16 cellular contexts compared by ENCODE assay signal in genomic region chr5:15026506-15026905, GRCh38.
DNase-seq lines count a peak whose midpoint lies in the region; ATAC-seq, FAIRE-seq and TF ChIP-seq lines count a peak whose summit lies in the region.
"Had no signal": no experiment of that assay in that cellular context is flagged by ENCODE, and none has a peak within 500 bp of the region (broad histone marks: within the 10 kb centered on the region; RNA-seq: fewer than 3 reads in every experiment).

No MANE protein-coding gene starts in this region.

- H3K9ac ChIP-seq in astrocyte (ENCODE audit: low read length) = no peak overlapping the region
- no peak overlapping the region for H3K9ac ChIP-seq in neural cell (ENCODE audit: low read length)

- ATAC-seq in psoas muscle = no peak
- ATAC-seq: K562 had no signal

- H3K27me3 ChIP-seq in astrocyte (ENCODE audit: insufficient read depth, low read length) (no peaks in the 10 kb centered on the region), neural cell (ENCODE audit: insufficient read depth, low read depth, low read length) (no peaks in the 10 kb centered on the region), psoas muscle (ENCODE audit: insufficient read depth in 3 of 3, low read length in 2 of 3) (peaks cover 0 to 7% (median 0%) of the 10 kb centered on the region in 3 donors), BE2C (no peaks in the 10 kb centered on the region; the same call in 1 of the 2 replicates)

- H3K4me1 Mint-ChIP-seq in HFFc6 (ENCODE audit: low read depth) (peaks cover 51% of the 10 kb centered on the region), astrocyte (ENCODE audit: low read depth, unreplicated experiment) (peaks cover 39% of the 10 kb centered on the region)
- H3K4me1 Mint-ChIP-seq: CD14-positive monocyte had no signal

- in situ Hi-C loops in KBM-7 (cut with MboI; ENCODE audit: low pct_unique_long_range_greater_than_20kb, low sequenced_read_pairs) = no loop called here

- H3K9me2 ChIP-seq in neural cell (ENCODE audit: insufficient read depth, low read length) = no peaks in the 10 kb centered on the region

- peak overlapping the region; percentile 38 for H3K27ac ChIP-seq in astrocyte (ENCODE audit: low read depth, low read length)
- H3K27ac ChIP-seq in neural cell (ENCODE audit: low read length) = no peak overlapping the region
- H3K27ac ChIP-seq in psoas muscle = no peak overlapping the region

- H3K36me3 Mint-ChIP-seq in HFFc6 (ENCODE audit: low read depth) (peaks cover 14% of the 10 kb centered on the region; the same call in 1 of the 2 replicates), astrocyte (ENCODE audit: low read depth, unreplicated experiment) (no peaks in the 10 kb centered on the region)
- H3K36me3 Mint-ChIP-seq: CD14-positive monocyte had no signal

- peaks cover 14% of the 10 kb centered on the region for H3K27me3 Mint-ChIP-seq in HFFc6 (ENCODE audit: insufficient read depth)
- no peaks in the 10 kb centered on the region for H3K27me3 Mint-ChIP-seq in astrocyte (ENCODE audit: low read depth, unreplicated experiment)

- no peaks in the 10 kb centered on the region for H3F3A ChIP-seq in neural cell (ENCODE audit: insufficient read depth, low read length, poor library complexity, severe bottlenecking)

- H3K4me2 ChIP-seq in astrocyte (ENCODE audit: low read length) (peak overlapping the region; percentile 63), neural cell (ENCODE audit: low read length) (no peak overlapping the region)

- H4K20me1 ChIP-seq in astrocyte (ENCODE audit: insufficient read depth, low read length) (no peaks in the 10 kb centered on the region), neural cell (ENCODE audit: insufficient read depth) (no peaks in the 10 kb centered on the region)

- no peak for TF ChIP-seq CTCF in HFFc6 (IDR thresholded peaks at IDR 0.05)
- TF ChIP-seq CTCF in astrocyte (IDR thresholded peaks at IDR 0.05; ENCODE audit: insufficient read depth, low read depth, low read length) = no peak
- no peak for TF ChIP-seq CTCF in neural cell (IDR thresholded peaks at IDR 0.05; ENCODE audit: poor library complexity, severe bottlenecking)
- TF ChIP-seq CTCF in psoas muscle (IDR thresholded peaks at IDR 0.05) = no peak
- no peak for TF ChIP-seq CTCF in BE2C (IDR thresholded peaks at IDR 0.05; ENCODE audit: low read depth, low read length)

- no peak for TF ChIP-seq RAD21 in neural cell (conservative IDR thresholded peaks at IDR 0.05)

- intact Hi-C loops in psoas muscle (cut with DNase I) = no loop called here

- no peak for TF ChIP-seq EP300 in neural cell (conservative IDR thresholded peaks at IDR 0.05; ENCODE audit: poor library complexity, severe bottlenecking)

- H3K27ac Mint-ChIP-seq in HFFc6 (no peak overlapping the region), astrocyte (ENCODE audit: unreplicated experiment) (no peak overlapping the region)
- H3K27ac Mint-ChIP-seq: CD14-positive monocyte had no signal

- H3K79me2 ChIP-seq in astrocyte (ENCODE audit: insufficient read depth, low read length) (no peaks in the 10 kb centered on the region), neural cell (replicated peaks; ENCODE audit: insufficient read depth, low read length) (no peaks in the 10 kb centered on the region)

- H3K9me3 Mint-ChIP-seq in HFFc6 = peaks cover 12% of the 10 kb centered on the region
- H3K9me3 Mint-ChIP-seq in astrocyte (ENCODE audit: unreplicated experiment) = peaks cover 9% of the 10 kb centered on the region

- H3K36me3 ChIP-seq in astrocyte (ENCODE audit: insufficient read depth, low read length) (no peaks in the 10 kb centered on the region), neural cell (ENCODE audit: insufficient read depth, low read length) (no peaks in the 10 kb centered on the region), psoas muscle (ENCODE audit: insufficient read depth in 1 of 2, low read depth in 1 of 2) (no peaks in the 10 kb centered on the region), BE2C (no peaks in the 10 kb centered on the region)

- FAIRE-seq in astrocyte (lab: Jason Lieb, UNC) = no peak
- FAIRE-seq: K562 had no signal

- peak overlapping the region; percentile 25; the same call in 1 of the 2 replicates for H3K4me3 Mint-ChIP-seq in HFFc6
- no peak overlapping the region for H3K4me3 Mint-ChIP-seq in astrocyte (ENCODE audit: unreplicated experiment)
- H3K4me3 Mint-ChIP-seq: CD14-positive monocyte had no signal

- 39 to 48% (median 44%) methylated on average over 3 of the region's 3 CpGs for WGBS in psoas muscle, 3 donors

- H2AFZ ChIP-seq in astrocyte (ENCODE audit: low read depth, low read length) = no peak overlapping the region
- no peak overlapping the region for H2AFZ ChIP-seq in neural cell (ENCODE audit: low read depth, low read length)

- peak overlapping the region; percentile 14 for H3K4me3 ChIP-seq in astrocyte (ENCODE audit: insufficient read depth, low read depth, low read length)
- peak overlapping the region; percentile 4 for H3K4me3 ChIP-seq in neural cell (ENCODE audit: low read length)
- no peak overlapping the region for H3K4me3 ChIP-seq in psoas muscle
- H3K4me3 ChIP-seq in BE2C (ENCODE audit: low read depth, low read length) = no peak overlapping the region
- H3K4me3 ChIP-seq: K562 had no signal

- peaks cover 7% of the 10 kb centered on the region for H3K9me3 ChIP-seq in astrocyte (ENCODE audit: insufficient read depth, low read depth, low read length)
- H3K9me3 ChIP-seq in neural cell (ENCODE audit: low read length) = no peaks in the 10 kb centered on the region
- no peaks in the 10 kb centered on the region for H3K9me3 ChIP-seq in psoas muscle
- H3K9me3 ChIP-seq in BE2C = peaks cover 3% of the 10 kb centered on the region; the same call in 1 of the 2 replicates

- DNase-seq in HFFc6 = no peak
- DNase-seq in astrocyte (ENCODE audit: low read depth) = no peak
- DNase-seq in psoas muscle = no peak
- DNase-seq in BE2C = no peak
- no peak for DNase-seq in KBM-7
- DNase-seq in stimulated activated naive CD4-positive, alpha-beta T cell treated with Interleukin-2 at 50 U/mL for 16 hours (lab: John Stamatoyannopoulos, UW) = no peak
- DNase-seq: ACHN, AML-193, DMS79 treated with DMSO at 0.1 percent for 48 hours, NCI-H1105, NCI-H2171 treated with DMSO at 0.1 percent for 48 hours, NCI-H446, NCI-H526 treated with DMSO at 0.1 percent for 48 hours had no signal

- H3K4me1 ChIP-seq in astrocyte (ENCODE audit: insufficient read depth, low read length) (peaks cover 21% of the 10 kb centered on the region), psoas muscle (no peaks in the 10 kb centered on the region), BE2C (no peaks in the 10 kb centered on the region)

TF ChIP-seq in neural cell, 6 proteins besides CTCF, POLR2A, EP300 and RAD21:
- TF ChIP-seq EZH2 (IDR thresholded peaks at IDR 0.05; ENCODE audit: borderline replicate concordance, insufficient read depth, low read length, poor library complexity, severe bottlenecking) (no peak), TAF1 (IDR thresholded peaks at IDR 0.05; ENCODE audit: low read depth) (no peak), SMC3 (conservative IDR thresholded peaks at IDR 0.05; ENCODE audit: poor library complexity) (no peak), MXI1 (conservative IDR thresholded peaks at IDR 0.05; ENCODE audit: poor library complexity, severe bottlenecking) (no peak), REST (IDR thresholded peaks at IDR 0.05; ENCODE audit: borderline replicate concordance) (no peak), POLR2AphosphoS5 (IDR thresholded peaks at IDR 0.05) (no peak)

Comparison
In these comparisons a context has a peak if more than half of its experiments do, and no peak if none do; other contexts are left out.
1. H3K4me3 ChIP-seq: peak in astrocyte (single experiment) and neural cell (single experiment); none in psoas muscle (single experiment) and BE2C (single experiment).